In genomic region chr10:27626821-27627359, GRCh38 we compare ENCODE assay signal across 23 cellular contexts.
"Had no signal": no experiment of that assay in that cellular context is flagged by ENCODE, and none has a peak within 500 bp of the region (broad histone marks: within the 10 kb centered on the region; RNA-seq: fewer than 3 reads in every experiment).

No MANE protein-coding gene starts in this region.

- DNase-seq: activated CD4-positive, alpha-beta T cell treated with anti-CD3 and anti-CD28 coated beads, Interleukin-2, amount 50 U/mL, for 1 hour; activated CD4-positive, CD25-positive, alpha-beta regulatory T cell; activated CD8-positive, alpha-beta memory T cell treated with anti-CD3 and anti-CD28 coated beads, Interleukin-2, amount 50 U/mL, for 4 hours; activated CD8-positive, alpha-beta T cell treated with anti-CD3 and anti-CD28 coated beads for 36 hours; activated naive CD4-positive, alpha-beta T cell treated with anti-CD3 and anti-CD28 coated beads, Interleukin-2, amount 50 U/mL, for 16 hours; activated naive CD8-positive, alpha-beta T cell treated with anti-CD3 and anti-CD28 coated beads, Interleukin-2, amount 10 ng/mL, durations not matched to agents 7 days and 5 days; activated T-cell treated with anti-CD3 and anti-CD28 coated beads, Interleukin-2, amount 50 U/mL, for 1 hour; adrenal gland; anterior cingulate cortex; caudate nucleus; Karpas-422; MM.1S; NCI-H1105; NCI-H1436 treated with DMSO at 0.1 percent for 48 hours; NCI-H187; NCI-H2081 treated with DMSO at 0.1 percent for 48 hours; NCI-H2227 treated with DMSO at 0.1 percent for 48 hours; NCI-H446 treated with DMSO at 0.1 percent for 48 hours; NCI-H526 treated with DMSO at 0.1 percent for 48 hours; T-helper 1 cell had no signal

- H3K36me3 ChIP-seq: adrenal gland had no signal

- H3K4me3 ChIP-seq: adrenal gland, K562, SK-N-MC had no signal

- ATAC-seq: activated CD8-positive, alpha-beta T cell treated with anti-CD3 and anti-CD28 coated beads for 36 hours; K562 had no signal

- H3K9me3 ChIP-seq: adrenal gland had no signal

- H3K9me3 Mint-ChIP-seq: activated CD8-positive, alpha-beta T cell treated with anti-CD3 and anti-CD28 coated beads for 36 hours; activated naive CD8-positive, alpha-beta T cell treated with anti-CD3 and anti-CD28 coated beads, Interleukin-2, amount 10 ng/mL, durations not matched to agents 7 days and 5 days had no signal

- FAIRE-seq: K562 had no signal

- H3K4me3 Mint-ChIP-seq: activated CD8-positive, alpha-beta T cell treated with anti-CD3 and anti-CD28 coated beads for 36 hours; activated naive CD8-positive, alpha-beta T cell treated with anti-CD3 and anti-CD28 coated beads, Interleukin-2, amount 10 ng/mL, durations not matched to agents 7 days and 5 days had no signal

- H3K4me1 ChIP-seq: adrenal gland had no signal

- H3K4me1 Mint-ChIP-seq: activated naive CD8-positive, alpha-beta T cell treated with anti-CD3 and anti-CD28 coated beads, Interleukin-2, amount 10 ng/mL, durations not matched to agents 7 days and 5 days had no signal

- H3K27ac ChIP-seq: adrenal gland, VCaP had no signal

- H3K36me3 Mint-ChIP-seq: activated naive CD8-positive, alpha-beta T cell treated with anti-CD3 and anti-CD28 coated beads, Interleukin-2, amount 10 ng/mL, durations not matched to agents 7 days and 5 days had no signal

- H3K27ac Mint-ChIP-seq: activated CD8-positive, alpha-beta T cell treated with anti-CD3 and anti-CD28 coated beads for 36 hours; activated naive CD8-positive, alpha-beta T cell treated with anti-CD3 and anti-CD28 coated beads, Interleukin-2, amount 10 ng/mL, durations not matched to agents 7 days and 5 days had no signal
